ENCODE assay signal across 1 cellular context in genomic region chr13:99371956-99372355, GRCh38.
TF ChIP-seq lines count a peak whose summit lies in the region.

No MANE protein-coding gene starts in this region.

TF ChIP-seq in WTC11, 78 proteins besides CTCF, POLR2A, EP300 and RAD21 (continued from another document):
- TF ChIP-seq, protein P1, sequence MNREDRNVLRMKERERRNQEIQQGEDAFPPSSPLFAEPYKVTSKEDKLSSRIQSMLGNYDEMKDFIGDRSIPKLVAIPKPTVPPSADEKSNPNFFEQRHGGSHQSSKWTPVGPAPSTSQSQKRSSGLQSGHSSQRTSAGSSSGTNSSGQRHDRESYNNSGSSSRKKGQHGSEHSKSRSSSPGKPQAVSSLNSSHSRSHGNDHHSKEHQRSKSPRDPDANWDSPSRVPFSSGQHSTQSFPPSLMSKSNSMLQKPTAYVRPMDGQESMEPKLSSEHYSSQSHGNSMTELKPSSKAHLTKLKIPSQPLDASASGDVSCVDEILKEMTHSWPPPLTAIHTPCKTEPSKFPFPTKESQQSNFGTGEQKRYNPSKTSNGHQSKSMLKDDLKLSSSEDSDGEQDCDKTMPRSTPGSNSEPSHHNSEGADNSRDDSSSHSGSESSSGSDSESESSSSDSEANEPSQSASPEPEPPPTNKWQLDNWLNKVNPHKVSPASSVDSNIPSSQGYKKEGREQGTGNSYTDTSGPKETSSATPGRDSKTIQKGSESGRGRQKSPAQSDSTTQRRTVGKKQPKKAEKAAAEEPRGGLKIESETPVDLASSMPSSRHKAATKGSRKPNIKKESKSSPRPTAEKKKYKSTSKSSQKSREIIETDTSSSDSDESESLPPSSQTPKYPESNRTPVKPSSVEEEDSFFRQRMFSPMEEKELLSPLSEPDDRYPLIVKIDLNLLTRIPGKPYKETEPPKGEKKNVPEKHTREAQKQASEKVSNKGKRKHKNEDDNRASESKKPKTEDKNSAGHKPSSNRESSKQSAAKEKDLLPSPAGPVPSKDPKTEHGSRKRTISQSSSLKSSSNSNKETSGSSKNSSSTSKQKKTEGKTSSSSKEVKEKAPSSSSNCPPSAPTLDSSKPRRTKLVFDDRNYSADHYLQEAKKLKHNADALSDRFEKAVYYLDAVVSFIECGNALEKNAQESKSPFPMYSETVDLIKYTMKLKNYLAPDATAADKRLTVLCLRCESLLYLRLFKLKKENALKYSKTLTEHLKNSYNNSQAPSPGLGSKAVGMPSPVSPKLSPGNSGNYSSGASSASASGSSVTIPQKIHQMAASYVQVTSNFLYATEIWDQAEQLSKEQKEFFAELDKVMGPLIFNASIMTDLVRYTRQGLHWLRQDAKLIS (CRISPR knock-in tag; IDR thresholded peaks at IDR 0.05; ENCODE audit: borderline replicate concordance), result no peak
- TF ChIP-seq FOXK1 (CRISPR knock-in tag; IDR thresholded peaks at IDR 0.05), result no peak
- no peak for TF ChIP-seq CREB1 (CRISPR knock-in tag; IDR thresholded peaks at IDR 0.05)
- TF ChIP-seq, protein P2, sequence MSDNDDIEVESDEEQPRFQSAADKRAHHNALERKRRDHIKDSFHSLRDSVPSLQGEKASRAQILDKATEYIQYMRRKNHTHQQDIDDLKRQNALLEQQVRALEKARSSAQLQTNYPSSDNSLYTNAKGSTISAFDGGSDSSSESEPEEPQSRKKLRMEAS (CRISPR knock-in tag; IDR thresholded peaks at IDR 0.05), result no peak
- TF ChIP-seq ZNF396 (CRISPR knock-in tag; IDR thresholded peaks at IDR 0.05; ENCODE audit: borderline replicate concordance), result no peak
- TF ChIP-seq TP53 (CRISPR knock-in tag; IDR thresholded peaks at IDR 0.05), result no peak
- no peak for TF ChIP-seq STAT6 (CRISPR knock-in tag; conservative IDR thresholded peaks at IDR 0.05; ENCODE audit: low read depth)
- TF ChIP-seq, protein P3, sequence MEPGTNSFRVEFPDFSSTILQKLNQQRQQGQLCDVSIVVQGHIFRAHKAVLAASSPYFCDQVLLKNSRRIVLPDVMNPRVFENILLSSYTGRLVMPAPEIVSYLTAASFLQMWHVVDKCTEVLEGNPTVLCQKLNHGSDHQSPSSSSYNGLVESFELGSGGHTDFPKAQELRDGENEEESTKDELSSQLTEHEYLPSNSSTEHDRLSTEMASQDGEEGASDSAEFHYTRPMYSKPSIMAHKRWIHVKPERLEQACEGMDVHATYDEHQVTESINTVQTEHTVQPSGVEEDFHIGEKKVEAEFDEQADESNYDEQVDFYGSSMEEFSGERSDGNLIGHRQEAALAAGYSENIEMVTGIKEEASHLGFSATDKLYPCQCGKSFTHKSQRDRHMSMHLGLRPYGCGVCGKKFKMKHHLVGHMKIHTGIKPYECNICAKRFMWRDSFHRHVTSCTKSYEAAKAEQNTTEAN (CRISPR knock-in tag; IDR thresholded peaks at IDR 0.05), result no peak
- no peak for TF ChIP-seq ZNF512 (CRISPR knock-in tag; IDR thresholded peaks at IDR 0.05; ENCODE audit: borderline replicate concordance)
- no peak for TF ChIP-seq JUN (CRISPR knock-in tag; IDR thresholded peaks at IDR 0.05)
